23 cellular contexts compared by ENCODE assay signal in the genomic region with DNA sequence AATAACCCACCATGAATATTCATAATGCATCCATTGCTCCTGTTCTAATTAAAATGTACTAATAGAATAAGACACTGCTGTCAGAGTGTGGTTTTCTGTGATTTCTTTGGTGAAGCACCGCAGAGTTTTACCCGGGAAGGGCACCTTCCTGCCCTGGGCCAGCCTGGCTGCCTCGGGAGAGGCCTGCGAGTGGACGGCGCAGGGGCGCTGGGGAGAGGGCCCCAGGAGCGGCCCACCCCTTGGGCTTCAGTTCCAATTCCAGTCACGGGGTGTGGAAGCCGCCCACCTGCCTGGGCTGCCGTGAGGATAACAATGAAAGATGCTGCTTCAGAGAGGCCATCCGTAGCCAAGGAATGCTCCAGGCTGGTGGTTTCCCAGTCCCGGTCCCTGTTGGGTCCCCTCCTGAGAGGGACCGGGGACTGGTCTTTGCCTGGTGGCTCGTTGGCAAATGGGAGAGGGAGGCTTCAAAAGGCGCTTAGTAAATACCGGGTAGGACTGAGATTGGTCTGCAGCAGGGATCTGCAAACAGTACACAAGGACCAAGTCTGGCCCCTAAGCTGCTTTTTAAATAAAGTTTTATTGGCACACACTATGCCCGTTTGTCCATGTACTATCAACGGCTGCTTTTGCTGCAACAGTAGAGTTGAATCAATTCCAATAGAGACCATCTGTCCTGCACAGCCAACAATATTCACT.
"Had no signal": no experiment of that assay in that cellular context is flagged by ENCODE, and none has a peak within 500 bp of the region (broad histone marks: within the 10 kb centered on the region; RNA-seq: fewer than 3 reads in every experiment).

No MANE protein-coding gene starts in this region.

- H3K4me1 Mint-ChIP-seq: activated B cell treated with CpG ODN at 0.5 μM for 24 hours; activated CD4-positive, alpha-beta T cell treated with anti-CD3 and anti-CD28 coated beads, Interleukin-2, amount 10 ng/mL, durations not matched to agents 24 days and 14 days; activated CD8-positive, alpha-beta memory T cell treated with anti-CD3 and anti-CD28 coated beads, Interleukin-2, amount 10 ng/mL, durations not matched to agents 7 days and 5 days had no signal

- H3K4me1 ChIP-seq: SJSA1 had no signal

- H3K9me3 ChIP-seq: SJSA1 had no signal

- H3K4me3 ChIP-seq: SJSA1 had no signal

- ATAC-seq: activated CD8-positive, alpha-beta memory T cell treated with anti-CD3 and anti-CD28 coated beads, Interleukin-2, amount 10 ng/mL, durations not matched to agents 7 days and 5 days; PC-3; SK-N-SH treated with all-trans-retinoic acid at 6 μM for 48 hours had no signal

- H3K27me3 Mint-ChIP-seq: activated B cell treated with CpG ODN at 0.5 μM for 24 hours; activated CD4-positive, alpha-beta T cell treated with anti-CD3 and anti-CD28 coated beads, Interleukin-2, amount 10 ng/mL, durations not matched to agents 24 days and 14 days; activated CD8-positive, alpha-beta memory T cell treated with anti-CD3 and anti-CD28 coated beads, Interleukin-2, amount 10 ng/mL, durations not matched to agents 7 days and 5 days; activated naive CD4-positive, alpha-beta T cell treated with anti-CD3 and anti-CD28 coated beads, Interleukin-2, amount 50 U/mL, for 24 hours; activated T-cell treated with anti-CD3 and anti-CD28 coated beads, Interleukin-2, amount 50 U/mL, for 24 hours had no signal

- H3K9me3 Mint-ChIP-seq: activated B cell treated with CpG ODN at 0.5 μM for 24 hours; activated CD4-positive, alpha-beta T cell treated with anti-CD3 and anti-CD28 coated beads, Interleukin-2, amount 10 ng/mL, durations not matched to agents 24 days and 14 days; activated naive CD4-positive, alpha-beta T cell treated with anti-CD3 and anti-CD28 coated beads, Interleukin-2, amount 50 U/mL, for 24 hours; activated T-cell treated with anti-CD3 and anti-CD28 coated beads, Interleukin-2, amount 50 U/mL, for 24 hours; activated T-helper 1 cell treated with anti-CD3 and anti-CD28 coated beads, Interleukin-12 subunit alpha, Interleukin-12 subunit beta, Interleukin-2, Interleukin-4 antibody, amounts not matched to agents 30 ng/mL and 10 ng/mL and 1 ng/mL, durations not matched to agents 14 hours and 24 hours and 36 hours; T-helper 1 cell treated with Interleukin-12 subunit alpha and Interleukin-12 subunit beta and Interleukin-4 antibody, amounts not matched to agents 30 μg/mL and 1 μg/mL, for 36 hours had no signal

- H3K27ac ChIP-seq: SJSA1 had no signal

- DNase-seq: activated B cell treated with CpG ODN at 0.5 μM for 24 hours; activated CD4-positive, alpha-beta T cell treated with anti-CD3 and anti-CD28 coated beads for 1 hour; activated CD4-positive, alpha-beta T cell treated with anti-CD3 and anti-CD28 coated beads, Interleukin-2, amount 10 ng/mL, durations not matched to agents 24 days and 14 days; activated CD4-positive, alpha-beta T cell treated with anti-CD3 and anti-CD28 coated beads, Interleukin-2, amount 50 U/mL, for 48 hours; activated CD8-positive, alpha-beta memory T cell treated with anti-CD3 and anti-CD28 coated beads, Interleukin-2, amount 10 ng/mL, durations not matched to agents 7 days and 5 days; activated effector memory CD4-positive, alpha-beta T cell treated with Interleukin-2 at 50 U/mL for 16 hours; activated naive CD4-positive, alpha-beta T cell; activated T-cell treated with anti-CD3 and anti-CD28 coated beads, Interleukin-2, amount 50 U/mL, for 24 hours; aorta; cerebellar nuclear complex; MM.1S; NCI-H1417; NCI-H1694; NCI-H2029; NCI-H524; PC-3; SHP77; T-helper 9 cell had no signal

- H3K27me3 ChIP-seq: SJSA1 had no signal

- H3K4me3 Mint-ChIP-seq: activated B cell treated with CpG ODN at 0.5 μM for 24 hours; activated CD4-positive, alpha-beta T cell treated with anti-CD3 and anti-CD28 coated beads, Interleukin-2, amount 10 ng/mL, durations not matched to agents 24 days and 14 days; activated CD8-positive, alpha-beta memory T cell treated with anti-CD3 and anti-CD28 coated beads, Interleukin-2, amount 10 ng/mL, durations not matched to agents 7 days and 5 days; activated naive CD4-positive, alpha-beta T cell treated with anti-CD3 and anti-CD28 coated beads, Interleukin-2, amount 50 U/mL, for 24 hours; activated T-cell treated with anti-CD3 and anti-CD28 coated beads, Interleukin-2, amount 50 U/mL, for 24 hours; activated T-helper 1 cell treated with anti-CD3 and anti-CD28 coated beads, Interleukin-12 subunit alpha, Interleukin-12 subunit beta, Interleukin-2, Interleukin-4 antibody, amounts not matched to agents 30 ng/mL and 10 ng/mL and 1 ng/mL, durations not matched to agents 14 hours and 24 hours and 36 hours; T-helper 1 cell treated with Interleukin-12 subunit alpha and Interleukin-12 subunit beta and Interleukin-4 antibody, amounts not matched to agents 30 μg/mL and 1 μg/mL, for 36 hours had no signal

- H3K27ac Mint-ChIP-seq: activated B cell treated with CpG ODN at 0.5 μM for 24 hours; activated CD4-positive, alpha-beta T cell treated with anti-CD3 and anti-CD28 coated beads, Interleukin-2, amount 10 ng/mL, durations not matched to agents 24 days and 14 days; activated CD8-positive, alpha-beta memory T cell treated with anti-CD3 and anti-CD28 coated beads, Interleukin-2, amount 10 ng/mL, durations not matched to agents 7 days and 5 days; activated naive CD4-positive, alpha-beta T cell treated with anti-CD3 and anti-CD28 coated beads, Interleukin-2, amount 50 U/mL, for 24 hours; activated T-cell treated with anti-CD3 and anti-CD28 coated beads, Interleukin-2, amount 50 U/mL, for 24 hours; activated T-helper 1 cell treated with anti-CD3 and anti-CD28 coated beads, Interleukin-12 subunit alpha, Interleukin-12 subunit beta, Interleukin-2, Interleukin-4 antibody, amounts not matched to agents 30 ng/mL and 10 ng/mL and 1 ng/mL, durations not matched to agents 14 hours and 24 hours and 36 hours; T-helper 1 cell treated with Interleukin-12 subunit alpha and Interleukin-12 subunit beta and Interleukin-4 antibody, amounts not matched to agents 30 μg/mL and 1 μg/mL, for 36 hours had no signal
